Comparison of ENCODE assay signal across 1 cellular context in the genomic region with DNA sequence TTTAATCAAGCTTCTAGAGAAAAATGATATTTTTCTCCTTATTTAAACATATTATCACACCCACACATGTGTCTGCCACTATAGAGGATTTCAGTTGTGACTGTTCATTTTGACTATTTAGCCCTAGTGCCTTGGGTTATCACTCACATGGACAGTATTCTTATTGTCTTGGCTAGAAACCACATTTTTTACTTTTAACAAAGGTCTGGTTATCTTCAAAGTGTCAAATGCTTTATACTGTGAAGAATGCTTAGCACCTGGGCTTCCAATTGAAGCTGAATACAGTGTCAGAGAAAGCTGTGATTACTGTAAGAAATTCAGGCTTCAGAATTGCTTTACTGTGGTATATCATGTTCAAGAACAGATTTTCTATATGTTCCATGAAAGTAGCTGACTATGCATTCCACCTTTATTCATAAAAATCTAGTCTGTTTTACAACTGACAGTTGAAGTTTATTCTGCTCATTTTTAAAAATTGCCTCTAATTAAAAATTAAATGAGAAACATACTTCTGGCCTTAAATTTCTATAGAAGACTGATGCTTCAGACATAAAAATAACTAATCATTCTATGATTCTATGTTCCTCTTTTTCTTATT.
TF ChIP-seq lines count a peak whose summit lies in the region.

No MANE protein-coding gene starts in this region.

TF ChIP-seq in K562, 482 proteins besides CTCF, POLR2A, EP300 and RAD21 (continued from another document):
- TF ChIP-seq MBD1 (CRISPR knock-in tag; IDR thresholded peaks at IDR 0.05) (no peak), ZNF316 (IDR thresholded peaks at IDR 0.05) (peak; percentile 78), MAFK (IDR thresholded peaks at IDR 0.05; ENCODE audit: low read length) (peak; percentile 24; the same call in 1 of the 2 replicates)
